Comparison of ENCODE assay signal across 17 cellular contexts in the genomic region with DNA sequence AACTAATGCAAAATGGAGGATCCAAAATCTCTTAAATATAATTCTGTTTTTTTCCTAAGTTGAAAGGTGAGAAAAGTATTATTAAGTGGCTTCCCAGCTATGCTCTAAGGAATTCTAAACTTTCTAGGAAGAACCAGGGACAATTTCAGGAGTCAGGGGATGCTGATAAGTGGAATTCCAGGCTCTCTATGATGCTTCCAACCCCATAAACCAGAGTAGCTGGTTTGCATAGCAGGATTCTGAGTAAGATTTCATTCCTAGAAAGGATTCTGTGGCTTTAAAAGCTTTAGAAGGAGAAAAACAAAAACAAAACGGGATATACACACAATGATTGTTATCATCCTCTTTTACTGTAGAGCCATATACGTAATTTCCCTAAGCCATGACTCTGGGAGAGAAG.
DNase-seq lines count a peak whose midpoint lies in the region; ATAC-seq, FAIRE-seq and TF ChIP-seq lines count a peak whose summit lies in the region.
"Had no signal": no experiment of that assay in that cellular context is flagged by ENCODE, and none has a peak within 500 bp of the region (broad histone marks: within the 10 kb centered on the region; RNA-seq: fewer than 3 reads in every experiment).

No MANE protein-coding gene starts in this region.

- H2BK12ac ChIP-seq in mesenchymal stem cell (ENCODE audit: low read length in 2 of 2), result no peak overlapping the region

- no peak overlapping the region for H2AK5ac ChIP-seq in mesenchymal stem cell (ENCODE audit: low read length, severe bottlenecking)

- no peak for TF ChIP-seq CTCF in HFFc6 (IDR thresholded peaks at IDR 0.05)
- TF ChIP-seq CTCF in astrocyte (IDR thresholded peaks at IDR 0.05; ENCODE audit: insufficient read depth, low read depth, low read length), result no peak

- ATAC-seq in HG03354 (IDR thresholded peaks at IDR 0.05; ENCODE audit: poor library complexity, severe bottlenecking, unreplicated experiment) (no peak), HG02763 (IDR thresholded peaks at IDR 0.05; ENCODE audit: unreplicated experiment) (no peak)
- ATAC-seq: Panc1, Right ventricle myocardium inferior had no signal

- no peaks in the 10 kb centered on the region; the same call in 1 of the 2 replicates for H3K9me3 Mint-ChIP-seq in HFFc6
- no peaks in the 10 kb centered on the region for H3K9me3 Mint-ChIP-seq in astrocyte (ENCODE audit: unreplicated experiment)
- H3K9me3 Mint-ChIP-seq: CD4-positive, alpha-beta T cell had no signal

- H3K79me1 ChIP-seq in mesenchymal stem cell (replicated peaks; ENCODE audit: low read length, poor library complexity, severe bottlenecking), result peaks cover 2% of the 10 kb centered on the region

- H3K23ac ChIP-seq in mesenchymal stem cell (ENCODE audit: low read length in 2 of 2), result no peak overlapping the region

- H3K4me1 ChIP-seq in astrocyte (ENCODE audit: insufficient read depth, low read length) (no peaks in the 10 kb centered on the region), mesenchymal stem cell (ENCODE audit: control insufficient read depth, insufficient read depth, low read depth, low read length) (no peaks in the 10 kb centered on the region), subcutaneous abdominal adipose tissue (ENCODE audit: control insufficient read depth in 5 of 5, insufficient read depth in 5 of 5, low read length in 5 of 5) (peaks cover 0 to 5% (median 0%) of the 10 kb centered on the region in 5 donors)
- H3K4me1 ChIP-seq: BE2C, HAP-1 had no signal

- H3K9ac ChIP-seq in astrocyte (ENCODE audit: low read length) (no peak overlapping the region), mesenchymal stem cell (ENCODE audit: low read length) (no peak overlapping the region), subcutaneous abdominal adipose tissue (ENCODE audit: low read length in 5 of 5) (no peak overlapping the region)

- no peak overlapping the region for H3K18ac ChIP-seq in mesenchymal stem cell (ENCODE audit: low read depth in 1 of 2, low read length in 2 of 2)

- H3K27me3 ChIP-seq in astrocyte (ENCODE audit: insufficient read depth, low read length), result no peaks in the 10 kb centered on the region
- no peaks in the 10 kb centered on the region for H3K27me3 ChIP-seq in mesenchymal stem cell (ENCODE audit: control insufficient read depth in 1 of 2, insufficient read depth in 1 of 2, low read length in 2 of 2)
- H3K27me3 ChIP-seq in subcutaneous abdominal adipose tissue (ENCODE audit: control insufficient read depth in 5 of 5, insufficient read depth in 4 of 5, low read length in 5 of 5), result no peaks in the 10 kb centered on the region
- H3K27me3 ChIP-seq: BE2C had no signal

- no peaks in the 10 kb centered on the region for H3K27me3 Mint-ChIP-seq in HFFc6 (ENCODE audit: insufficient read depth)
- H3K27me3 Mint-ChIP-seq in astrocyte (ENCODE audit: low read depth, unreplicated experiment), result no peaks in the 10 kb centered on the region
- H3K27me3 Mint-ChIP-seq: CD4-positive, alpha-beta T cell had no signal

- H2AFZ ChIP-seq in astrocyte (ENCODE audit: low read depth, low read length) (no peak overlapping the region), mesenchymal stem cell (ENCODE audit: low read depth, low read length) (no peak overlapping the region)

- no peak for FAIRE-seq in astrocyte (lab: Jason Lieb, UNC)

- H3K36me3 Mint-ChIP-seq in HFFc6 (ENCODE audit: low read depth) (peaks cover 9% of the 10 kb centered on the region), astrocyte (ENCODE audit: low read depth, unreplicated experiment) (no peaks in the 10 kb centered on the region)

- no peak overlapping the region for H3K4ac ChIP-seq in mesenchymal stem cell (ENCODE audit: low read depth in 1 of 2, low read length in 2 of 2)

- H2BK15ac ChIP-seq in mesenchymal stem cell (ENCODE audit: low read depth, poor library complexity, severe bottlenecking), result no peak overlapping the region

- whole genome bisulfite sequencing in mesenchymal stem cell, result no CpG with 5 or more reads among the region's 2 CpGs

- no peak overlapping the region for H2BK120ac ChIP-seq in mesenchymal stem cell (ENCODE audit: low read depth, low read length)

- no peaks in the 10 kb centered on the region for H3K36me3 ChIP-seq in astrocyte (ENCODE audit: insufficient read depth, low read length)
- H3K36me3 ChIP-seq in mesenchymal stem cell (ENCODE audit: control insufficient read depth in 1 of 2, insufficient read depth in 2 of 2, low read depth in 1 of 2, low read length in 2 of 2), result peaks cover 0 to 9% of the 10 kb centered on the region in 2 experiments
- H3K36me3 ChIP-seq in subcutaneous abdominal adipose tissue (ENCODE audit: control insufficient read depth in 5 of 5, insufficient read depth in 5 of 5, low read length in 5 of 5), result peaks cover 0 to 11% (median 3%) of the 10 kb centered on the region in 5 donors
- H3K36me3 ChIP-seq: BE2C, HAP-1 had no signal

- H3K27ac Mint-ChIP-seq in HFFc6 (no peak overlapping the region), astrocyte (ENCODE audit: unreplicated experiment) (no peak overlapping the region)
- H3K27ac Mint-ChIP-seq: CD4-positive, alpha-beta T cell had no signal

- DNase-seq in HFFc6 (peak; percentile 37), astrocyte (ENCODE audit: low read depth) (peak; percentile 37), mesenchymal stem cell (peak; percentile 22)
- no peak for DNase-seq in activated CD4-positive, alpha-beta T cell treated with anti-CD3 and anti-CD28 coated beads for 4 hours
- DNase-seq: BE2C; CD4-positive, alpha-beta T cell; KBM-7; NCI-H1436; NCI-H2081; NCI-H524 had no signal

- no peak overlapping the region for H3K14ac ChIP-seq in mesenchymal stem cell (ENCODE audit: low read length in 2 of 2)

- H3K27ac ChIP-seq in astrocyte (ENCODE audit: low read depth, low read length) (no peak overlapping the region), mesenchymal stem cell (ENCODE audit: low read length, poor library complexity, severe bottlenecking) (no peak overlapping the region), subcutaneous abdominal adipose tissue (ENCODE audit: low read depth, low read length) (peak overlapping the region; percentile 15)
- H3K27ac ChIP-seq: SK-N-MC had no signal

- H3K4me2 ChIP-seq in astrocyte (ENCODE audit: low read length), result no peak overlapping the region
- H3K4me2 ChIP-seq in mesenchymal stem cell (ENCODE audit: low read length, poor library complexity, severe bottlenecking), result no peak overlapping the region

- H3K4me1 Mint-ChIP-seq in HFFc6 (ENCODE audit: low read depth), result peaks cover 22% of the 10 kb centered on the region
- no peaks in the 10 kb centered on the region for H3K4me1 Mint-ChIP-seq in astrocyte (ENCODE audit: low read depth, unreplicated experiment)

- no peak overlapping the region for H3K4me3 ChIP-seq in astrocyte (ENCODE audit: insufficient read depth, low read depth, low read length)
- H3K4me3 ChIP-seq in mesenchymal stem cell (ENCODE audit: insufficient read depth in 1 of 2, low read depth in 1 of 2, low read length in 2 of 2), result no peak overlapping the region
- H3K4me3 ChIP-seq in subcutaneous abdominal adipose tissue (ENCODE audit: low read depth in 1 of 5, low read length in 5 of 5), result no peak overlapping the region
- H3K4me3 ChIP-seq: HAP-1, SK-N-MC had no signal

- H3K79me2 ChIP-seq in astrocyte (ENCODE audit: insufficient read depth, low read length), result no peaks in the 10 kb centered on the region

- no peaks in the 10 kb centered on the region for H3K9me3 ChIP-seq in astrocyte (ENCODE audit: insufficient read depth, low read depth, low read length)
- H3K9me3 ChIP-seq in mesenchymal stem cell (ENCODE audit: control insufficient read depth, low read length), result no peaks in the 10 kb centered on the region
- H3K9me3 ChIP-seq in subcutaneous abdominal adipose tissue (ENCODE audit: control insufficient read depth in 5 of 5, low read length in 5 of 5), result peaks cover 0 to 6% (median 4%) of the 10 kb centered on the region in 5 donors
- H3K9me3 ChIP-seq: BE2C, HAP-1 had no signal

- H3K4me3 Mint-ChIP-seq in HFFc6 (no peak overlapping the region), astrocyte (ENCODE audit: unreplicated experiment) (no peak overlapping the region)
- H3K4me3 Mint-ChIP-seq: CD4-positive, alpha-beta T cell had no signal

- H4K8ac ChIP-seq in mesenchymal stem cell (ENCODE audit: low read length), result no peak overlapping the region

- no peaks in the 10 kb centered on the region for H4K20me1 ChIP-seq in astrocyte (ENCODE audit: insufficient read depth, low read length)

- H4K91ac ChIP-seq in mesenchymal stem cell (ENCODE audit: low read length), result no peak overlapping the region

- no peak overlapping the region for H2BK5ac ChIP-seq in mesenchymal stem cell (ENCODE audit: low read depth, low read length, poor library complexity, severe bottlenecking)

Comparison
In these comparisons a context has a peak if more than half of its experiments do, and no peak if none do; other contexts are left out.
1. DNase-seq: peak in HFFc6 (single experiment), astrocyte (single experiment) and mesenchymal stem cell (single experiment); none in activated CD4-positive, alpha-beta T cell treated with anti-CD3 and anti-CD28 coated beads for 4 hours (0 of 2).